Comparison of ENCODE assay signal across 18 cellular contexts in genomic region chr4:175772170-175772685, GRCh38. TPM values are rescaled to one million over a fixed set of nuclear protein-coding genes. Genes with fewer than 3 reads are reported as not detected.
"Had no signal": no experiment of that assay in that cellular context is flagged by ENCODE, and none has a peak within 500 bp of the region (broad histone marks: within the 10 kb centered on the region; RNA-seq: fewer than 3 reads in every experiment).

No MANE protein-coding gene starts in this region.

- H3K27me3 Mint-ChIP-seq: activated naive CD8-positive, alpha-beta T cell treated with anti-CD3 and anti-CD28 coated beads, Interleukin-2, amount 10 ng/mL, durations not matched to agents 7 days and 5 days; central memory CD8-positive, alpha-beta T cell; stimulated activated naive CD8-positive, alpha-beta T cell treated with anti-CD3 and anti-CD28 coated beads, Interleukin-15, amount 100 ng/mL, for 72 hours; type B pancreatic cell had no signal

- H3K4me3 Mint-ChIP-seq: activated naive CD8-positive, alpha-beta T cell treated with anti-CD3 and anti-CD28 coated beads, Interleukin-2, amount 10 ng/mL, durations not matched to agents 7 days and 5 days; central memory CD8-positive, alpha-beta T cell; immature natural killer cell; nephron; stimulated activated naive CD8-positive, alpha-beta T cell treated with anti-CD3 and anti-CD28 coated beads, Interleukin-15, amount 100 ng/mL, for 72 hours; type B pancreatic cell had no signal

- H3K27ac ChIP-seq: brain microvascular endothelial cell, coronary artery, esophagus squamous epithelium, sigmoid colon had no signal

- H3K4me1 ChIP-seq: esophagus squamous epithelium, spleen had no signal

- H3K9me3 ChIP-seq: esophagus squamous epithelium, sigmoid colon, spleen had no signal

- H3K27me3 ChIP-seq: brain microvascular endothelial cell, esophagus squamous epithelium, sigmoid colon, spleen had no signal

- H3K36me3 ChIP-seq: brain microvascular endothelial cell, esophagus squamous epithelium, sigmoid colon, spleen had no signal

- H3K27ac Mint-ChIP-seq: activated naive CD8-positive, alpha-beta T cell treated with anti-CD3 and anti-CD28 coated beads, Interleukin-2, amount 10 ng/mL, durations not matched to agents 7 days and 5 days; immature natural killer cell; nephron; stimulated activated naive CD8-positive, alpha-beta T cell treated with anti-CD3 and anti-CD28 coated beads, Interleukin-15, amount 100 ng/mL, for 72 hours; type B pancreatic cell had no signal

- ATAC-seq: stimulated activated naive CD8-positive, alpha-beta T cell treated with anti-CD3 and anti-CD28 coated beads, Interleukin-15, amount 100 ng/mL, for 72 hours had no signal

- H3K4me1 Mint-ChIP-seq: activated naive CD8-positive, alpha-beta T cell treated with anti-CD3 and anti-CD28 coated beads, Interleukin-2, amount 10 ng/mL, durations not matched to agents 7 days and 5 days; central memory CD8-positive, alpha-beta T cell; immature natural killer cell; nephron; stimulated activated naive CD8-positive, alpha-beta T cell treated with anti-CD3 and anti-CD28 coated beads, Interleukin-15, amount 100 ng/mL, for 72 hours had no signal

- H3K9me3 Mint-ChIP-seq: activated naive CD8-positive, alpha-beta T cell treated with anti-CD3 and anti-CD28 coated beads, Interleukin-2, amount 10 ng/mL, durations not matched to agents 7 days and 5 days; nephron; type B pancreatic cell had no signal

- H3K36me3 Mint-ChIP-seq: activated naive CD8-positive, alpha-beta T cell treated with anti-CD3 and anti-CD28 coated beads, Interleukin-2, amount 10 ng/mL, durations not matched to agents 7 days and 5 days; immature natural killer cell; type B pancreatic cell had no signal

- DNase-seq: activated CD4-positive, CD25-positive, alpha-beta regulatory T cell treated with anti-CD3 and anti-CD28 coated beads, Interleukin-2, amount 50 U/mL, for 72 hours; activated naive CD4-positive, alpha-beta T cell; activated naive CD8-positive, alpha-beta T cell treated with anti-CD3 and anti-CD28 coated beads, Interleukin-2, amount 10 ng/mL, durations not matched to agents 7 days and 5 days; activated T-cell treated with anti-CD3 and anti-CD28 coated beads for 4 hours; brain microvascular endothelial cell; effector CD8-positive, alpha-beta T cell; esophagus squamous epithelium; hippocampal formation; immature natural killer cell; sigmoid colon; spleen; stimulated activated naive CD8-positive, alpha-beta T cell treated with anti-CD3 and anti-CD28 coated beads, Interleukin-15, amount 100 ng/mL, for 72 hours had no signal

- H3K4me3 ChIP-seq: coronary artery, esophagus squamous epithelium, sigmoid colon, spleen had no signal

RNA-seq across cellular contexts. Expression of gene GPM6A, which starts 39.8 kb away (rescaled TPM):
- total RNA-seq: activated naive CD8-positive, alpha-beta T cell treated with anti-CD3 and anti-CD28 coated beads, Interleukin-2, amount 10 ng/mL, durations not matched to agents 7 days and 5 days; fibroblast of villous mesenchyme; osteocyte had no signal
